8 cellular contexts compared by ENCODE assay signal in the genomic region with DNA sequence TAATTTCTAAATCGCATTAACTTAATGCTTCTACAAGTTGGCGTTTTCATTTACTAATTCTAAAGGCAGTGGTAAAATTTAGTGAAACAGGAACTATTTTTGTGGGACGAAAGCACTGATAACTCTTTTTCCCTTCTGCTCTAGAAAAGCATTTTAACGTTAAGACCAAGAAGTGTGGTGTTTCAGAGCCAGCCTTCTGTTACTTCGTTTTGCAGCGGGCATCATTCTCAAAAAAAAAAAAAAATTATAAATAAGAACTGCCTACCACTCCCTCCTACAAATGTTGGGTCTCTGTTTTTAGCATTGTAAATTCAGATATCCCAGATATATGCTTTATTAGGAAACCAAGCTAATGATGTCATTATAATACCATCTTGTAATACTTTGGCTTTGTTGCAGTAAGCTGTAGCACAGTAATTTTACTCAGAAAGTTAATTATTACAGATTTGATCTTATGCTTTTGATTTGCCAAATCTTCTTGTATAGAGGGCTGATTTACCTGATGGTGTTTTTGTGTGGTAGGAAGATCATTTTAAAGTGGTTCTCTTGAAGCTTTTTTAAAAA. TPM values are rescaled to one million over a fixed set of nuclear protein-coding genes. Genes with fewer than 3 reads are reported as not detected.
DNase-seq lines count a peak whose midpoint lies in the region; ATAC-seq, FAIRE-seq and TF ChIP-seq lines count a peak whose summit lies in the region.

No MANE protein-coding gene starts in this region.

- no peak for FAIRE-seq in astrocyte (lab: Jason Lieb, UNC)

- H4K20me1 ChIP-seq in astrocyte (ENCODE audit: insufficient read depth, low read length): peaks cover 32% of the 10 kb centered on the region

- DNase-seq in cardiac muscle cell (ENCODE audit: low read depth in 1 of 2, low spot score in 1 of 2) (peak in 1 of 2 donors; percentile 15), Right ventricle myocardium inferior (ENCODE audit: missing footprints) (no peak), astrocyte (ENCODE audit: low read depth) (no peak), lower lobe of right lung (no peak), uterus (no peak), epidermal melanocyte (ENCODE audit: insufficient read length, low spot score) (no peak)
- no peak for DNase-seq in activated CD8-positive, alpha-beta memory T cell treated with anti-CD3 and anti-CD28 coated beads, Interleukin-2, amount 50 U/mL, for 4 hours

- H3K27ac Mint-ChIP-seq in astrocyte (ENCODE audit: unreplicated experiment): peak overlapping the region; percentile 83

- no peak for TF ChIP-seq POLR2A in uterus (IDR thresholded peaks at IDR 0.05)

- peaks cover 13% of the 10 kb centered on the region for H3K27me3 ChIP-seq in cardiac muscle cell
- peaks cover 8% of the 10 kb centered on the region for H3K27me3 ChIP-seq in astrocyte (ENCODE audit: insufficient read depth, low read length)
- H3K27me3 ChIP-seq in lower lobe of right lung (ENCODE audit: low read depth): no peaks in the 10 kb centered on the region
- no peaks in the 10 kb centered on the region for H3K27me3 ChIP-seq in uterus

- TF ChIP-seq CTCF in cardiac muscle cell (IDR thresholded peaks at IDR 0.05; ENCODE audit: low read depth, low read length) (no peak), astrocyte (IDR thresholded peaks at IDR 0.05; ENCODE audit: insufficient read depth, low read depth, low read length) (no peak), lower lobe of right lung (IDR thresholded peaks at IDR 0.05) (no peak), uterus (IDR thresholded peaks at IDR 0.05) (no peak)

- H3K9ac ChIP-seq in astrocyte (ENCODE audit: low read length): peak overlapping the region; percentile 86

- no peak overlapping the region for H2AFZ ChIP-seq in astrocyte (ENCODE audit: low read depth, low read length)

- H3K9me3 ChIP-seq in cardiac muscle cell (ENCODE audit: low read depth) (no peaks in the 10 kb centered on the region), astrocyte (ENCODE audit: insufficient read depth, low read depth, low read length) (no peaks in the 10 kb centered on the region), lower lobe of right lung (no peaks in the 10 kb centered on the region), uterus (no peaks in the 10 kb centered on the region)

- peaks cover 60% of the 10 kb centered on the region for H3K79me2 ChIP-seq in astrocyte (ENCODE audit: insufficient read depth, low read length)

- H3K36me3 ChIP-seq in cardiac muscle cell (no peaks in the 10 kb centered on the region), astrocyte (ENCODE audit: insufficient read depth, low read length) (no peaks in the 10 kb centered on the region), lower lobe of right lung (no peaks in the 10 kb centered on the region), uterus (no peaks in the 10 kb centered on the region)

- peak overlapping the region; percentile 96 for H3K4me3 Mint-ChIP-seq in astrocyte (ENCODE audit: unreplicated experiment)

- H3K4me3 ChIP-seq in cardiac muscle cell (peak overlapping the region; percentile 99), astrocyte (ENCODE audit: insufficient read depth, low read depth, low read length) (peak overlapping the region; percentile 77), lower lobe of right lung (peak overlapping the region; percentile 78), uterus (peak overlapping the region; percentile 63 to 96)

- H3K36me3 Mint-ChIP-seq in astrocyte (ENCODE audit: low read depth, unreplicated experiment): no peaks in the 10 kb centered on the region

- H3K9me3 Mint-ChIP-seq in astrocyte (ENCODE audit: unreplicated experiment): no peaks in the 10 kb centered on the region

- H3K27me3 Mint-ChIP-seq in astrocyte (ENCODE audit: low read depth, unreplicated experiment): peaks cover 4% of the 10 kb centered on the region

- peaks cover 7% of the 10 kb centered on the region for H3K4me1 Mint-ChIP-seq in astrocyte (ENCODE audit: low read depth, unreplicated experiment)

- H3K27ac ChIP-seq in cardiac muscle cell (peak overlapping the region; percentile 98), astrocyte (ENCODE audit: low read depth, low read length) (peak overlapping the region; percentile 79), lower lobe of right lung (peak overlapping the region; percentile 95), uterus (peak overlapping the region; percentile 90 to 91)

- ATAC-seq in Right ventricle myocardium inferior (no peak), lower lobe of right lung (no peak), HG02610 (IDR thresholded peaks at IDR 0.05; ENCODE audit: unreplicated experiment) (no peak)

- intact Hi-C loops in Right ventricle myocardium inferior (cut with DNase I): loop anchor here (5.0 to 10.0 kb wide), 2 partner anchors 42 to 180 kb away; no protein-coding TSS in a partner anchor
- intact Hi-C loops in lower lobe of right lung (cut with DNase I): no loop called here
- intact Hi-C loops in uterus (cut with DNase I; ENCODE audit: low total_unique reads): no loop called here

- H3K4me1 ChIP-seq in cardiac muscle cell (ENCODE audit: low read depth) (peaks cover 12% of the 10 kb centered on the region), astrocyte (ENCODE audit: insufficient read depth, low read length) (peaks cover 10% of the 10 kb centered on the region), lower lobe of right lung (peaks cover 27% of the 10 kb centered on the region), uterus (no peaks in the 10 kb centered on the region)

- H3K4me2 ChIP-seq in astrocyte (ENCODE audit: low read length): peak overlapping the region; percentile 89

RNA-seq across cellular contexts. Expression of gene ATP11B, which starts 1.6 kb away (rescaled TPM):
- total RNA-seq in cardiac muscle cell (44.9 and 79.0 TPM in 2 replicates), Right ventricle myocardium inferior (33.0 TPM), astrocyte (42.8 and 43.9 TPM in 2 replicates), lower lobe of right lung (69.1 TPM), uterus (100 to 1,000 TPM in 2 of 4 donors, 10 to 100 TPM in 2; 53.5 to 136 (median 95.1) TPM)
- polyA plus RNA-seq in cardiac muscle cell: 11.9 and 17.9 TPM in 2 replicates
